2 cellular contexts compared by ENCODE assay signal in the genomic region with DNA sequence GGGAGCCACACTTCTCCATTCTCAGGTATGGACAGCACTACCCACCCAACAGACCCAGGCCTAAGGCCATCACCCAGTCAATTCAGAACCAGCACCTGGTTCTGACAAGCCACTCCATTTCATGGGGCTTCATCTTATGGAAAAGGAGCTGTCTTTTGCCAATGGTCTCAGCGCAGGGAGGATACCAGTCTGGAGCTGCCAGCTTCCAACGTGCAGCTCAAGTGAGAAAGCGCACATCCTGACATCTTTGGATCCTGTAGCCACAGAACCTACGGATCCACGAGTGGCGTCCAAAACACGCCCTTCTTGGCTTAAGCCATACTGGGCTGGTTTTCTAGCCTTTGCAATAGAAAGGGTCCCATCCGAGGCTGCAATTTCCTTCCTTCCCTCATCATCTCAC.
TF ChIP-seq lines count a peak whose summit lies in the region.

No MANE protein-coding gene starts in this region.

TF ChIP-seq in GM23338, 12 proteins besides CTCF, POLR2A, EP300 and RAD21 (continues in another document):
- TF ChIP-seq CREB1 (CRISPR knock-in tag; IDR thresholded peaks at IDR 0.05; ENCODE audit: low read depth) = no peak
- no peak for TF ChIP-seq NANOG (IDR thresholded peaks at IDR 0.05; ENCODE audit: borderline replicate concordance)
- no peak for TF ChIP-seq JUNB (IDR thresholded peaks at IDR 0.05; ENCODE audit: unreplicated experiment)
- no peak for TF ChIP-seq EZH2 (IDR thresholded peaks at IDR 0.05; ENCODE audit: low read depth, unreplicated experiment)
- no peak for TF ChIP-seq ZNF114 (CRISPR knock-in tag; IDR thresholded peaks at IDR 0.05)
- TF ChIP-seq EZH2phosphoT487 (IDR thresholded peaks at IDR 0.05; ENCODE audit: unreplicated experiment) = no peak
- no peak for TF ChIP-seq ZNF331 (CRISPR knock-in tag; IDR thresholded peaks at IDR 0.05; ENCODE audit: low read depth)
- TF ChIP-seq STAT1 (IDR thresholded peaks at IDR 0.05; ENCODE audit: unreplicated experiment) = no peak
- TF ChIP-seq, protein P1, sequence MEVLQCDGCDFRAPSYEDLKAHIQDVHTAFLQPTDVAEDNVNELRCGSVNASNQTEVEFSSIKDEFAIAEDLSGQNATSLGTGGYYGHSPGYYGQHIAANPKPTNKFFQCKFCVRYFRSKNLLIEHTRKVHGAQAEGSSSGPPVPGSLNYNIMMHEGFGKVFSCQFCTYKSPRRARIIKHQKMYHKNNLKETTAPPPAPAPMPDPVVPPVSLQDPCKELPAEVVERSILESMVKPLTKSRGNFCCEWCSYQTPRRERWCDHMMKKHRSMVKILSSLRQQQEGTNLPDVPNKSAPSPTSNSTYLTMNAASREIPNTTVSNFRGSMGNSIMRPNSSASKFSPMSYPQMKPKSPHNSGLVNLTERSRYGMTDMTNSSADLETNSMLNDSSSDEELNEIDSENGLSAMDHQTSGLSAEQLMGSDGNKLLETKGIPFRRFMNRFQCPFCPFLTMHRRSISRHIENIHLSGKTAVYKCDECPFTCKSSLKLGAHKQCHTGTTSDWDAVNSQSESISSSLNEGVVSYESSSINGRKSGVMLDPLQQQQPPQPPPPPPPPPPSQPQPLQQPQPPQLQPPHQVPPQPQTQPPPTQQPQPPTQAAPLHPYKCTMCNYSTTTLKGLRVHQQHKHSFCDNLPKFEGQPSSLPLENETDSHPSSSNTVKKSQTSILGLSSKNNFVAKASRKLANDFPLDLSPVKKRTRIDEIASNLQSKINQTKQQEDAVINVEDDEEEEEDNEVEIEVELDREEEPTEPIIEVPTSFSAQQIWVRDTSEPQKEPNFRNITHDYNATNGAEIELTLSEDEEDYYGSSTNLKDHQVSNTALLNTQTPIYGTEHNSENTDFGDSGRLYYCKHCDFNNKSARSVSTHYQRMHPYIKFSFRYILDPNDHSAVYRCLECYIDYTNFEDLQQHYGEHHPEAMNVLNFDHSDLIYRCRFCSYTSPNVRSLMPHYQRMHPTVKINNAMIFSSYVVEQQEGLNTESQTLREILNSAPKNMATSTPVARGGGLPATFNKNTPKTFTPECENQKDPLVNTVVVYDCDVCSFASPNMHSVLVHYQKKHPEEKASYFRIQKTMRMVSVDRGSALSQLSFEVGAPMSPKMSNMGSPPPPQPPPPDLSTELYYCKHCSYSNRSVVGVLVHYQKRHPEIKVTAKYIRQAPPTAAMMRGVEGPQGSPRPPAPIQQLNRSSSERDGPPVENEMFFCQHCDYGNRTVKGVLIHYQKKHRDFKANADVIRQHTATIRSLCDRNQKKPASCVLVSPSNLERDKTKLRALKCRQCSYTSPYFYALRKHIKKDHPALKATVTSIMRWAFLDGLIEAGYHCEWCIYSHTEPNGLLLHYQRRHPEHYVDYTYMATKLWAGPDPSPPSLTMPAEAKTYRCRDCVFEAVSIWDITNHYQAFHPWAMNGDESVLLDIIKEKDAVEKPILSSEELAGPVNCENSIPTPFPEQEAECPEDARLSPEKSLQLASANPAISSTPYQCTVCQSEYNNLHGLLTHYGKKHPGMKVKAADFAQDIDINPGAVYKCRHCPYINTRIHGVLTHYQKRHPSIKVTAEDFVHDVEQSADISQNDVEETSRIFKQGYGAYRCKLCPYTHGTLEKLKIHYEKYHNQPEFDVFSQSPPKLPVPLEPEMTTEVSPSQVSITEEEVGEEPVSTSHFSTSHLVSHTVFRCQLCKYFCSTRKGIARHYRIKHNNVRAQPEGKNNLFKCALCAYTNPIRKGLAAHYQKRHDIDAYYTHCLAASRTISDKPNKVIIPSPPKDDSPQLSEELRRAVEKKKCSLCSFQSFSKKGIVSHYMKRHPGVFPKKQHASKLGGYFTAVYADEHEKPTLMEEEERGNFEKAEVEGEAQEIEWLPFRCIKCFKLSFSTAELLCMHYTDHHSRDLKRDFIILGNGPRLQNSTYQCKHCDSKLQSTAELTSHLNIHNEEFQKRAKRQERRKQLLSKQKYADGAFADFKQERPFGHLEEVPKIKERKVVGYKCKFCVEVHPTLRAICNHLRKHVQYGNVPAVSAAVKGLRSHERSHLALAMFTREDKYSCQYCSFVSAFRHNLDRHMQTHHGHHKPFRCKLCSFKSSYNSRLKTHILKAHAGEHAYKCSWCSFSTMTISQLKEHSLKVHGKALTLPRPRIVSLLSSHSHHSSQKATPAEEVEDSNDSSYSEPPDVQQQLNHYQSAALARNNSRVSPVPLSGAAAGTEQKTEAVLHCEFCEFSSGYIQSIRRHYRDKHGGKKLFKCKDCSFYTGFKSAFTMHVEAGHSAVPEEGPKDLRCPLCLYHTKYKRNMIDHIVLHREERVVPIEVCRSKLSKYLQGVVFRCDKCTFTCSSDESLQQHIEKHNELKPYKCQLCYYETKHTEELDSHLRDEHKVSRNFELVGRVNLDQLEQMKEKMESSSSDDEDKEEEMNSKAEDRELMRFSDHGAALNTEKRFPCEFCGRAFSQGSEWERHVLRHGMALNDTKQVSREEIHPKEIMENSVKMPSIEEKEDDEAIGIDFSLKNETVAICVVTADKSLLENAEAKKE (CRISPR knock-in tag; IDR thresholded peaks at IDR 0.05) = no peak
- no peak for TF ChIP-seq POLR2AphosphoS5 (IDR thresholded peaks at IDR 0.05; ENCODE audit: low read depth)
- no peak for TF ChIP-seq ETS1 (IDR thresholded peaks at IDR 0.05)

TF ChIP-seq in H1, 55 proteins besides CTCF, POLR2A, EP300 and RAD21:
- TF ChIP-seq KDM5A (IDR thresholded peaks at IDR 0.05; ENCODE audit: low read length) (no peak), CBX8 (IDR thresholded peaks at IDR 0.05; ENCODE audit: borderline replicate concordance, low read depth, low read length) (no peak), SIN3A (conservative IDR thresholded peaks at IDR 0.05 in 1 of 2, IDR thresholded peaks at IDR 0.05 in 1 of 2; ENCODE audit: low read depth in 1 of 2, low read length in 2 of 2) (no peak), EGR1 (IDR thresholded peaks at IDR 0.05; ENCODE audit: borderline replicate concordance, low read depth, low read length) (no peak), ZNF274 (IDR thresholded peaks at IDR 0.05; ENCODE audit: borderline replicate concordance, extremely low read depth, low read length) (no peak), POLR2AphosphoS5 (IDR thresholded peaks at IDR 0.05; ENCODE audit: low read depth, low read length) (no peak), BACH1 (IDR thresholded peaks at IDR 0.05; ENCODE audit: low read length) (no peak), KDM4A (IDR thresholded peaks at IDR 0.05; ENCODE audit: low read depth, low read length, severe bottlenecking) (no peak)
- TF ChIP-seq, protein P2, sequence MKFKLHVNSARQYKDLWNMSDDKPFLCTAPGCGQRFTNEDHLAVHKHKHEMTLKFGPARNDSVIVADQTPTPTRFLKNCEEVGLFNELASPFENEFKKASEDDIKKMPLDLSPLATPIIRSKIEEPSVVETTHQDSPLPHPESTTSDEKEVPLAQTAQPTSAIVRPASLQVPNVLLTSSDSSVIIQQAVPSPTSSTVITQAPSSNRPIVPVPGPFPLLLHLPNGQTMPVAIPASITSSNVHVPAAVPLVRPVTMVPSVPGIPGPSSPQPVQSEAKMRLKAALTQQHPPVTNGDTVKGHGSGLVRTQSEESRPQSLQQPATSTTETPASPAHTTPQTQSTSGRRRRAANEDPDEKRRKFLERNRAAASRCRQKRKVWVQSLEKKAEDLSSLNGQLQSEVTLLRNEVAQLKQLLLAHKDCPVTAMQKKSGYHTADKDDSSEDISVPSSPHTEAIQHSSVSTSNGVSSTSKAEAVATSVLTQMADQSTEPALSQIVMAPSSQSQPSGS (IDR thresholded peaks at IDR 0.05; ENCODE audit: low read length) = no peak
